In the genomic region with DNA sequence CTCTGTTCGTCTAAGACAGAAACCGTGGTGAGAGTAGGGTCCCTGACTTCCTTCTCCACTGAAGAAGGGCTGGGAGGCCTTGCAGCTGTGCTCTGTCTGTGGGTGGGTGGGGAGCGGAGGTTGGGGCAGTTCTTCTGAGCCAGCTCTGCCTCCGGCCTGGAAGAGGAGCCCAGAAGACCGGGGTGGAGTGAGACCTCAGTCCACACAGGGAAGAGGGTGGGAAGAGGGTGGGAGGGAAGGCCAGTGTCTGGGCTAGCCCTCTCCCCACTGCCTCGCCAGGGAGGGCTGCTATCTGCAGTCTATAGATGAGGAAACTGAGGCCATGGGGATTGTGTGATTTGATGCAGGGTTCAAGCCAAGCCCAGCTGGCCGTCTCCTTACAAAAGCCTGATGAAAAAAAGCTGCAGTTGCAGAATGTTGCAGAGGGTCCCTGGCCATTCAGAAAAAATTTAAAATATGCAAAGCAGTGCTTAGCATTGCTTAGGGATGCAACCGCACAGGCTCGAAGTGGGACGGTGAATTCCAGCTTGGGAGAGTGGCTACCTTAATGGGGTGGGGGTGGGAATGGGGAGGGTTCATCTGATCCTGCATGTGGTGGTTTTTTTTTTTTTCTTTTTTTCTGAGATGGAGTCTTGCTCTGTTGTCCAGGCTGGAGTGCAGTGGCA, we compare ENCODE assay signal across 30 cellular contexts.
A peak's percentile ranks its signal among the peaks of the same experiment; 100 is the strongest.
DNase-seq lines count a peak whose midpoint lies in the region; ATAC-seq and TF ChIP-seq lines count a peak whose summit lies in the region.
"Had no signal": no experiment of that assay in that cellular context is flagged by ENCODE, and none has a peak within 500 bp of the region (broad histone marks: within the 10 kb centered on the region; RNA-seq: fewer than 3 reads in every experiment).

No MANE protein-coding gene starts in this region.

- peaks cover 65% of the 10 kb centered on the region for H3K4me1 ChIP-seq in DND-41 (ENCODE audit: insufficient read depth, low read length)
- H3K4me1 ChIP-seq: breast epithelium had no signal

- H2AFZ ChIP-seq in DND-41 (ENCODE audit: low read depth, low read length) = 0 out of 2 replicates have a peak overlapping the region, but pooled peaks have one; percentile 3
- H2AFZ ChIP-seq: PC-9 had no signal

- CTCF ChIA-PET in activated CD4-positive, alpha-beta memory T cell treated with anti-CD3 and anti-CD28 coated beads, Interleukin-2, amount 10 ng/mL, durations not matched to agents 7 days and 5 days (lab: Charles Lee) = no interaction called here

- H3K9me3 Mint-ChIP-seq in dendritic cell treated with granulocyte-macrophage colony-stimulating factor and Interleukin-4, amounts not matched to agents 40 ng/mL and 50 ng/mL, for 4 days = no peaks in the 10 kb centered on the region
- H3K9me3 Mint-ChIP-seq in activated T-cell treated with anti-CD3 and anti-CD28 coated beads, Interleukin-2, amount 50 U/mL, for 4 hours = no peaks in the 10 kb centered on the region
- H3K9me3 Mint-ChIP-seq in activated CD4-positive, alpha-beta memory T cell treated with anti-CD3 and anti-CD28 coated beads, Interleukin-2, amount 10 ng/mL, durations not matched to agents 7 days and 5 days = no peaks in the 10 kb centered on the region
- H3K9me3 Mint-ChIP-seq: activated CD4-positive, alpha-beta memory T cell treated with anti-CD3 and anti-CD28 coated beads for 36 hours; activated naive CD4-positive, alpha-beta T cell treated with anti-CD3 and anti-CD28 coated beads, Interleukin-2, amount 50 U/mL, for 24 hours; activated T-helper 17 cell treated with anti-CD3 and anti-CD28 coated beads, Interleukin-2, amount 50 U/mL, for 72 hours; HFFc6 had no signal

- H3K79me2 ChIP-seq in DND-41 (ENCODE audit: insufficient read depth, low read length) = no peaks in the 10 kb centered on the region

- peak overlapping the region; percentile 75 for H3K27ac ChIP-seq in DND-41 (ENCODE audit: low read length)
- H3K27ac ChIP-seq: breast epithelium, epithelial cell of prostate, PC-9, tibial artery had no signal

- TF ChIP-seq CTCF in DND-41 (IDR thresholded peaks at IDR 0.05; ENCODE audit: borderline replicate concordance, extremely low read depth, low read length, poor library complexity, severe bottlenecking) = no peak

- H3K27ac Mint-ChIP-seq in dendritic cell treated with granulocyte-macrophage colony-stimulating factor and Interleukin-4, amounts not matched to agents 40 ng/mL and 50 ng/mL, for 4 days = peak overlapping the region; percentile 16
- no peak overlapping the region for H3K27ac Mint-ChIP-seq in activated CD4-positive, alpha-beta memory T cell treated with anti-CD3 and anti-CD28 coated beads, Interleukin-2, amount 10 ng/mL, durations not matched to agents 7 days and 5 days
- H3K27ac Mint-ChIP-seq: activated CD4-positive, alpha-beta memory T cell treated with anti-CD3 and anti-CD28 coated beads for 36 hours; activated naive CD4-positive, alpha-beta T cell treated with anti-CD3 and anti-CD28 coated beads, Interleukin-2, amount 50 U/mL, for 24 hours; activated T-helper 17 cell treated with anti-CD3 and anti-CD28 coated beads, Interleukin-2, amount 50 U/mL, for 72 hours; HFFc6 had no signal

- no peaks in the 10 kb centered on the region for H4K20me1 ChIP-seq in DND-41 (ENCODE audit: insufficient read depth, low read length)

- peak; percentile 65 for DNase-seq in DND-41
- peak; percentile 48 to 51 for DNase-seq in Kasumi-1 (lab: John Stamatoyannopoulos, UW)
- DNase-seq in stimulated activated CD8-positive, alpha-beta memory T cell treated with anti-CD3 and anti-CD28 coated beads, Interleukin-4, amount 100 ng/mL, for 48 hours = peak; percentile 13
- DNase-seq in islet precursor cell = no peak
- no peak for DNase-seq in activated T-cell treated with anti-CD3 and anti-CD28 coated beads, Interleukin-2, amount 50 U/mL, for 4 hours
- DNase-seq in activated CD4-positive, alpha-beta memory T cell treated with anti-CD3 and anti-CD28 coated beads, Interleukin-2, amount 10 ng/mL, durations not matched to agents 7 days and 5 days = no peak
- DNase-seq: activated CD4-positive, alpha-beta memory T cell treated with anti-CD3 and anti-CD28 coated beads for 36 hours; amniotic stem cell; Calu3; DMS79; effector CD8-positive, alpha-beta T cell; HFFc6; mesenchymal stem cell; NCI-H1105; NCI-H187; NK-92 treated with Interleukin-12 subunit alpha and Interleukin-12 subunit beta, amount 100 ng/mL, for 24 hours; right cardiac atrium; SK-N-SH; stimulated activated CD4-positive, alpha-beta T cell treated with anti-CD3 and anti-CD28 coated beads, Interleukin-12 subunit alpha, Interleukin-12 subunit beta, amount 100 ng/mL, for 4 hours; stimulated activated CD4-positive, alpha-beta T cell treated with anti-CD3 and anti-CD28 coated beads, Interleukin-2, amount 100 ng/mL, for 48 hours; T-helper 2 cell had no signal

- H3K27me3 ChIP-seq in DND-41 (ENCODE audit: insufficient read depth, low read length, poor library complexity) = no peaks in the 10 kb centered on the region
- H3K27me3 ChIP-seq: breast epithelium, tibial artery had no signal

- no peaks in the 10 kb centered on the region for H3K36me3 ChIP-seq in DND-41 (ENCODE audit: insufficient read depth, low read length)
- H3K36me3 ChIP-seq: breast epithelium, tibial artery had no signal

- H3K9me3 ChIP-seq in DND-41 (ENCODE audit: insufficient read depth, low read length, severe bottlenecking) = no peaks in the 10 kb centered on the region
- H3K9me3 ChIP-seq: breast epithelium, SK-N-SH, tibial artery had no signal

- peaks cover 10% of the 10 kb centered on the region for H3K27me3 Mint-ChIP-seq in dendritic cell treated with granulocyte-macrophage colony-stimulating factor and Interleukin-4, amounts not matched to agents 40 ng/mL and 50 ng/mL, for 4 days
- peaks cover 7% of the 10 kb centered on the region for H3K27me3 Mint-ChIP-seq in activated T-cell treated with anti-CD3 and anti-CD28 coated beads, Interleukin-2, amount 50 U/mL, for 4 hours (ENCODE audit: low read depth)
- H3K27me3 Mint-ChIP-seq in activated CD4-positive, alpha-beta memory T cell treated with anti-CD3 and anti-CD28 coated beads, Interleukin-2, amount 10 ng/mL, durations not matched to agents 7 days and 5 days = no peaks in the 10 kb centered on the region
- H3K27me3 Mint-ChIP-seq: activated CD4-positive, alpha-beta memory T cell treated with anti-CD3 and anti-CD28 coated beads for 36 hours; activated naive CD4-positive, alpha-beta T cell treated with anti-CD3 and anti-CD28 coated beads, Interleukin-2, amount 50 U/mL, for 24 hours; activated T-helper 17 cell treated with anti-CD3 and anti-CD28 coated beads, Interleukin-2, amount 50 U/mL, for 72 hours had no signal

- H3K36me3 Mint-ChIP-seq in dendritic cell treated with granulocyte-macrophage colony-stimulating factor and Interleukin-4, amounts not matched to agents 40 ng/mL and 50 ng/mL, for 4 days (ENCODE audit: low read depth) = no peaks in the 10 kb centered on the region
- no peaks in the 10 kb centered on the region for H3K36me3 Mint-ChIP-seq in activated T-cell treated with anti-CD3 and anti-CD28 coated beads, Interleukin-2, amount 50 U/mL, for 4 hours (ENCODE audit: insufficient read depth)
- H3K36me3 Mint-ChIP-seq in activated CD4-positive, alpha-beta memory T cell treated with anti-CD3 and anti-CD28 coated beads, Interleukin-2, amount 10 ng/mL, durations not matched to agents 7 days and 5 days (ENCODE audit: low read depth) = no peaks in the 10 kb centered on the region
- H3K36me3 Mint-ChIP-seq: activated CD4-positive, alpha-beta memory T cell treated with anti-CD3 and anti-CD28 coated beads for 36 hours; activated naive CD4-positive, alpha-beta T cell treated with anti-CD3 and anti-CD28 coated beads, Interleukin-2, amount 50 U/mL, for 24 hours had no signal

- intact Hi-C loops in dendritic cell treated with granulocyte-macrophage colony-stimulating factor and Interleukin-4, amounts not matched to agents 40 ng/mL and 50 ng/mL, for 4 days (cut with micrococcal nuclease) = no loop called here

- peaks cover 24% of the 10 kb centered on the region for H3K4me1 Mint-ChIP-seq in dendritic cell treated with granulocyte-macrophage colony-stimulating factor and Interleukin-4, amounts not matched to agents 40 ng/mL and 50 ng/mL, for 4 days (ENCODE audit: low read depth)
- no peaks in the 10 kb centered on the region for H3K4me1 Mint-ChIP-seq in activated T-cell treated with anti-CD3 and anti-CD28 coated beads, Interleukin-2, amount 50 U/mL, for 4 hours (ENCODE audit: low read depth)
- no peaks in the 10 kb centered on the region for H3K4me1 Mint-ChIP-seq in activated CD4-positive, alpha-beta memory T cell treated with anti-CD3 and anti-CD28 coated beads, Interleukin-2, amount 10 ng/mL, durations not matched to agents 7 days and 5 days
- H3K4me1 Mint-ChIP-seq: activated naive CD4-positive, alpha-beta T cell treated with anti-CD3 and anti-CD28 coated beads, Interleukin-2, amount 50 U/mL, for 24 hours; activated T-helper 17 cell treated with anti-CD3 and anti-CD28 coated beads, Interleukin-2, amount 50 U/mL, for 72 hours had no signal

- POLR2A ChIA-PET in activated CD4-positive, alpha-beta memory T cell treated with anti-CD3 and anti-CD28 coated beads, Interleukin-2, amount 10 ng/mL, durations not matched to agents 7 days and 5 days (lab: Charles Lee) = no interaction called here

- H3K9ac ChIP-seq in DND-41 (ENCODE audit: low read depth, low read length) = peak overlapping the region; percentile 7
- H3K9ac ChIP-seq: SK-N-SH had no signal

- no peak overlapping the region for H3K4me3 ChIP-seq in DND-41 (ENCODE audit: low read depth in 1 of 2, low read length in 2 of 2)
- H3K4me3 ChIP-seq: breast epithelium, PC-9, tibial artery had no signal

- ATAC-seq in DND-41 (ENCODE audit: insufficient read depth, low read depth) (peak; percentile 86), GM19328 (IDR thresholded peaks at IDR 0.05; ENCODE audit: unreplicated experiment) (no peak)
- no peak for ATAC-seq in activated T-cell treated with anti-CD3 and anti-CD28 coated beads, Interleukin-2, amount 50 U/mL, for 4 hours
- ATAC-seq: activated CD4-positive, CD25-positive, alpha-beta regulatory T cell treated with anti-CD3 and anti-CD28 coated beads, Interleukin-2, amount 50 U/mL, for 24 hours; right cardiac atrium had no signal

- no peak overlapping the region for H3K4me3 Mint-ChIP-seq in dendritic cell treated with granulocyte-macrophage colony-stimulating factor and Interleukin-4, amounts not matched to agents 40 ng/mL and 50 ng/mL, for 4 days
- H3K4me3 Mint-ChIP-seq in activated T-cell treated with anti-CD3 and anti-CD28 coated beads, Interleukin-2, amount 50 U/mL, for 4 hours = no peak overlapping the region
- no peak overlapping the region for H3K4me3 Mint-ChIP-seq in activated CD4-positive, alpha-beta memory T cell treated with anti-CD3 and anti-CD28 coated beads, Interleukin-2, amount 10 ng/mL, durations not matched to agents 7 days and 5 days
- H3K4me3 Mint-ChIP-seq: activated CD4-positive, alpha-beta memory T cell treated with anti-CD3 and anti-CD28 coated beads for 36 hours; activated naive CD4-positive, alpha-beta T cell treated with anti-CD3 and anti-CD28 coated beads, Interleukin-2, amount 50 U/mL, for 24 hours; activated T-helper 17 cell treated with anti-CD3 and anti-CD28 coated beads, Interleukin-2, amount 50 U/mL, for 72 hours; HFFc6 had no signal

- H3K4me2 ChIP-seq in DND-41 (ENCODE audit: insufficient read depth, low read length) = no peak overlapping the region
- H3K4me2 ChIP-seq: PC-9, SK-N-SH had no signal

Comparison
In these comparisons a context has a peak if more than half of its experiments do, and no peak if none do; other contexts are left out.
1. DNase-seq: peak in DND-41 (single experiment), Kasumi-1 (2 of 2) and stimulated activated CD8-positive, alpha-beta memory T cell treated with anti-CD3 and anti-CD28 coated beads, Interleukin-4, amount 100 ng/mL, for 48 hours (single experiment); none in islet precursor cell (single experiment), activated T-cell treated with anti-CD3 and anti-CD28 coated beads, Interleukin-2, amount 50 U/mL, for 4 hours (single experiment) and activated CD4-positive, alpha-beta memory T cell treated with anti-CD3 and anti-CD28 coated beads, Interleukin-2, amount 10 ng/mL, durations not matched to agents 7 days and 5 days (single experiment).